Comparison of ENCODE assay signal across 16 cellular contexts in the genomic region with DNA sequence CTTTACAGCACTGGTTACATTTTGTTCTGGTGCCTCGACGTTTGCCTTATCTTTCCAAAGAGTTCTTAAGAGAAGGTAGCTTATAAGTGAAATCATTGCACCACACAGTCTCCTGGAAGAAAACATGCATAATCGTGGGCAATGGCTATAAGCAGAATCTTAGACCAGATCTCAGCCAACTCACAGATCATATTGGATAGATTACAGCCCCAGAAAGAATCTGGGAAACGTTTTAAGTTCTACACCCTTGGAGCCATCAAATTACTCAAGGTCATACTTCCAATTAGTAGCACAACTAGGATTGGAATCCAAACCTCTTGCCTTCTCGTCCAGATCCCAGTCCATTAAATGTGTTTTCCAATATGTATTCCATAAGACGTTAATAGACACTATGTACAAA. TPM values are rescaled to one million over a fixed set of nuclear protein-coding genes. Genes with fewer than 3 reads are reported as not detected.
DNase-seq lines count a peak whose midpoint lies in the region; ATAC-seq, FAIRE-seq and TF ChIP-seq lines count a peak whose summit lies in the region.
"Had no signal": no experiment of that assay in that cellular context is flagged by ENCODE, and none has a peak within 500 bp of the region (broad histone marks: within the 10 kb centered on the region; RNA-seq: fewer than 3 reads in every experiment).

No MANE protein-coding gene starts in this region.

- CTCF ChIA-PET in CD4-positive, alpha-beta T cell (lab: Charles Lee) = interaction anchor here (1.1 kb wide), 1 partner anchor 10 kb away, joined by 5 read pairs; no protein-coding TSS in a partner anchor

- H3K36me3 ChIP-seq in Peyer's patch = no peaks in the 10 kb centered on the region
- no peaks in the 10 kb centered on the region for H3K36me3 ChIP-seq in breast epithelium
- H3K36me3 ChIP-seq in heart left ventricle = no peaks in the 10 kb centered on the region
- H3K36me3 ChIP-seq: gastroesophageal sphincter had no signal

- intact Hi-C loops in CD4-positive, alpha-beta T cell (cut with DNase I, micrococcal nuclease) = no loop called here
- intact Hi-C loops in breast epithelium (cut with DNase I; ENCODE audit: low total_unique reads) (no loop called here), heart left ventricle (cut with DNase I) (loop anchor here in 1 of 10 donors (10.0 kb wide), 1 partner anchor 58 kb away; no protein-coding TSS in a partner anchor)

- H3K27ac ChIP-seq in CD4-positive, alpha-beta T cell (ENCODE audit: low read depth, low read length) = peak overlapping the region; percentile 42
- H3K27ac ChIP-seq in Peyer's patch = peak overlapping the region in 3 of 4 donors; percentile 89 to 98 (median 94)
- peak overlapping the region; percentile 27 to 85 for H3K27ac ChIP-seq in breast epithelium
- peak overlapping the region in 1 of 12 donors; percentile 99 for H3K27ac ChIP-seq in heart left ventricle

- ATAC-seq in CD4-positive, alpha-beta T cell (ENCODE audit: poor library complexity) = no peak
- ATAC-seq in SK-N-SH treated with all-trans-retinoic acid at 6 μM for 48 hours (no peak), heart left ventricle (no peak)
- ATAC-seq: gastroesophageal sphincter, HepG2 had no signal

- peak overlapping the region; percentile 40 for H3K4me3 Mint-ChIP-seq in CD4-positive, alpha-beta T cell
- no peak overlapping the region for H3K4me3 Mint-ChIP-seq in nephron
- H3K4me3 Mint-ChIP-seq: endodermal cell had no signal

- no peaks in the 10 kb centered on the region for H3K9me3 Mint-ChIP-seq in CD4-positive, alpha-beta T cell
- no peaks in the 10 kb centered on the region for H3K9me3 Mint-ChIP-seq in nephron
- H3K9me3 Mint-ChIP-seq: endodermal cell had no signal

- no peaks in the 10 kb centered on the region for H3K36me3 Mint-ChIP-seq in CD4-positive, alpha-beta T cell (ENCODE audit: low read depth)
- H3K36me3 Mint-ChIP-seq in nephron (ENCODE audit: low read depth) = no peaks in the 10 kb centered on the region

- H3K4me3 ChIP-seq in Peyer's patch = no peak overlapping the region
- no peak overlapping the region for H3K4me3 ChIP-seq in breast epithelium
- H3K4me3 ChIP-seq in heart left ventricle = no peak overlapping the region
- H3K4me3 ChIP-seq: gastroesophageal sphincter had no signal

- H3K9me3 ChIP-seq in CD4-positive, alpha-beta T cell (ENCODE audit: control insufficient read depth, low read length) = no peaks in the 10 kb centered on the region
- H3K9me3 ChIP-seq in Peyer's patch = no peaks in the 10 kb centered on the region
- no peaks in the 10 kb centered on the region for H3K9me3 ChIP-seq in breast epithelium
- no peaks in the 10 kb centered on the region for H3K9me3 ChIP-seq in heart left ventricle
- H3K9me3 ChIP-seq: gastroesophageal sphincter had no signal

- no peak for TF ChIP-seq POLR2A in Peyer's patch (IDR thresholded peaks at IDR 0.05)
- no peak for TF ChIP-seq POLR2A in breast epithelium (IDR thresholded peaks at IDR 0.05)
- TF ChIP-seq POLR2A in H54 (IDR thresholded peaks at IDR 0.05; ENCODE audit: low read depth, low read length) = no peak
- TF ChIP-seq POLR2A in heart left ventricle (IDR thresholded peaks at IDR 0.05) = no peak

- no peaks in the 10 kb centered on the region for H3K27me3 ChIP-seq in CD4-positive, alpha-beta T cell (ENCODE audit: control insufficient read depth, insufficient read depth, low read length)
- H3K27me3 ChIP-seq in Peyer's patch = no peaks in the 10 kb centered on the region
- H3K27me3 ChIP-seq in breast epithelium = no peaks in the 10 kb centered on the region
- H3K27me3 ChIP-seq in heart left ventricle = no peaks in the 10 kb centered on the region
- H3K27me3 ChIP-seq: gastroesophageal sphincter had no signal

- DNase-seq in CD4-positive, alpha-beta T cell = no peak
- no peak for DNase-seq in Peyer's patch
- DNase-seq in breast epithelium (ENCODE audit: low spot score in 2 of 2) = no peak
- no peak for DNase-seq in H54 (ENCODE audit: insufficient read length, low spot score)
- DNase-seq in heart left ventricle = no peak
- DNase-seq in DMS114 treated with DMSO at 0.1 percent for 48 hours (lab: John Stamatoyannopoulos, UW; ENCODE audit: unreplicated experiment) = no peak
- DNase-seq: activated CD4-positive, CD25-positive, alpha-beta regulatory T cell; C1 segment of cervical spinal cord; endodermal cell; islet precursor cell; NCI-H345; stimulated activated CD4-positive, alpha-beta T cell treated with anti-CD3 and anti-CD28 coated beads, Interleukin-2, amount 100 ng/mL, for 24 hours had no signal

- TF ChIP-seq CTCF in CD4-positive, alpha-beta T cell (IDR thresholded peaks at IDR 0.05) = no peak
- TF ChIP-seq CTCF in Peyer's patch (IDR thresholded peaks at IDR 0.05) (no peak), breast epithelium (IDR thresholded peaks at IDR 0.05) (no peak), nephron (IDR thresholded peaks at IDR 0.05; ENCODE audit: unreplicated experiment in 3 of 3) (no peak), heart left ventricle (IDR thresholded peaks at IDR 0.05) (no peak)

- no peaks in the 10 kb centered on the region for H3K27me3 Mint-ChIP-seq in CD4-positive, alpha-beta T cell
- H3K27me3 Mint-ChIP-seq in nephron (ENCODE audit: low read depth) = no peaks in the 10 kb centered on the region

- FAIRE-seq in H54 (lab: Jason Lieb, UNC) = no peak
- FAIRE-seq: HepG2 had no signal

- H3K4me1 ChIP-seq in Peyer's patch = peaks cover 20 to 88% (median 68%) of the 10 kb centered on the region in 4 donors
- H3K4me1 ChIP-seq in breast epithelium = peaks cover 8 to 32% of the 10 kb centered on the region in 2 donors
- peaks cover 0 to 99% (median 26%) of the 10 kb centered on the region in 12 donors for H3K4me1 ChIP-seq in heart left ventricle

- peak overlapping the region; percentile 96 for H3K27ac Mint-ChIP-seq in CD4-positive, alpha-beta T cell
- peak overlapping the region in 2 of 3 experiments; percentile 70 to 97 for H3K27ac Mint-ChIP-seq in nephron
- H3K27ac Mint-ChIP-seq: endodermal cell had no signal

- H3K4me1 Mint-ChIP-seq in CD4-positive, alpha-beta T cell (ENCODE audit: low read depth) = peaks cover 99% of the 10 kb centered on the region
- H3K4me1 Mint-ChIP-seq in nephron = peaks cover 84% of the 10 kb centered on the region

- WGBS in heart left ventricle, 4 donors = 88 to 92% (median 90%) methylated on average over 6 of the region's 6 CpGs

- POLR2A ChIA-PET in CD4-positive, alpha-beta T cell (lab: Charles Lee) = interaction anchor here (1.0 to 6.8 kb wide), 2 partner anchors 10 to 56 kb away, joined by 3 to 102 read pairs; a partner anchor contains a TSS

TF ChIP-seq in SK-N-SH treated with all-trans-retinoic acid at 6 μM for 48 hours, 23 proteins besides CTCF, POLR2A, EP300 and RAD21 (continues in another document):
- TF ChIP-seq ZNF8 (CRISPR knock-in tag; IDR thresholded peaks at IDR 0.05) (no peak), ZNF70 (CRISPR knock-in tag; IDR thresholded peaks at IDR 0.05) (no peak), ESRRG (CRISPR knock-in tag; IDR thresholded peaks at IDR 0.05) (no peak), BACH2 (CRISPR knock-in tag; IDR thresholded peaks at IDR 0.05; ENCODE audit: borderline replicate concordance) (no peak), GLIS3 (CRISPR knock-in tag; IDR thresholded peaks at IDR 0.05) (no peak)
- TF ChIP-seq, protein P1, sequence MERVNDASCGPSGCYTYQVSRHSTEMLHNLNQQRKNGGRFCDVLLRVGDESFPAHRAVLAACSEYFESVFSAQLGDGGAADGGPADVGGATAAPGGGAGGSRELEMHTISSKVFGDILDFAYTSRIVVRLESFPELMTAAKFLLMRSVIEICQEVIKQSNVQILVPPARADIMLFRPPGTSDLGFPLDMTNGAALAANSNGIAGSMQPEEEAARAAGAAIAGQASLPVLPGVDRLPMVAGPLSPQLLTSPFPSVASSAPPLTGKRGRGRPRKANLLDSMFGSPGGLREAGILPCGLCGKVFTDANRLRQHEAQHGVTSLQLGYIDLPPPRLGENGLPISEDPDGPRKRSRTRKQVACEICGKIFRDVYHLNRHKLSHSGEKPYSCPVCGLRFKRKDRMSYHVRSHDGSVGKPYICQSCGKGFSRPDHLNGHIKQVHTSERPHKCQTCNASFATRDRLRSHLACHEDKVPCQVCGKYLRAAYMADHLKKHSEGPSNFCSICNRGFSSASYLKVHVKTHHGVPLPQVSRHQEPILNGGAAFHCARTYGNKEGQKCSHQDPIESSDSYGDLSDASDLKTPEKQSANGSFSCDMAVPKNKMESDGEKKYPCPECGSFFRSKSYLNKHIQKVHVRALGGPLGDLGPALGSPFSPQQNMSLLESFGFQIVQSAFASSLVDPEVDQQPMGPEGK (CRISPR knock-in tag; IDR thresholded peaks at IDR 0.05; ENCODE audit: borderline replicate concordance) = no peak
- TF ChIP-seq, protein P2, sequence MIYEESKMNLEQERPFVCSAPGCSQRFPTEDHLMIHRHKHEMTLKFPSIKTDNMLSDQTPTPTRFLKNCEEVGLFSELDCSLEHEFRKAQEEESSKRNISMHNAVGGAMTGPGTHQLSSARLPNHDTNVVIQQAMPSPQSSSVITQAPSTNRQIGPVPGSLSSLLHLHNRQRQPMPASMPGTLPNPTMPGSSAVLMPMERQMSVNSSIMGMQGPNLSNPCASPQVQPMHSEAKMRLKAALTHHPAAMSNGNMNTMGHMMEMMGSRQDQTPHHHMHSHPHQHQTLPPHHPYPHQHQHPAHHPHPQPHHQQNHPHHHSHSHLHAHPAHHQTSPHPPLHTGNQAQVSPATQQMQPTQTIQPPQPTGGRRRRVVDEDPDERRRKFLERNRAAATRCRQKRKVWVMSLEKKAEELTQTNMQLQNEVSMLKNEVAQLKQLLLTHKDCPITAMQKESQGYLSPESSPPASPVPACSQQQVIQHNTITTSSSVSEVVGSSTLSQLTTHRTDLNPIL (CRISPR knock-in tag; IDR thresholded peaks at IDR 0.05; ENCODE audit: low read depth) = no peak

RNA-seq across cellular contexts. Expression of a gene that starts 8.8 kb away (rescaled TPM):
- 100 to 1,000 TPM; 352 to 358 TPM for total RNA-seq in CD4-positive, alpha-beta T cell
- total RNA-seq in Peyer's patch (100 to 1,000 TPM; 301 to 538 (median 330) TPM), breast epithelium (100 to 1,000 TPM; 101 to 319 (median 161) TPM), heart left ventricle (10 to 100 TPM; 21.7 to 73.2 (median 44.1) TPM)
- 10 to 100 TPM; 18.2 to 30.1 TPM for polyA plus RNA-seq in heart left ventricle

RNA-seq across cellular contexts. Expression of a gene that starts 56.0 kb away (rescaled TPM):
- total RNA-seq in CD4-positive, alpha-beta T cell = 10 to 100 TPM; 17.1 to 21.9 TPM
- 10 to 100 TPM in 3 of 4 donors, 1 to 10 TPM in 1; 9.8 to 32.2 (median 14.5) TPM for total RNA-seq in Peyer's patch
- total RNA-seq in breast epithelium = 10 to 100 TPM; 20.0 to 35.0 (median 23.6) TPM
- 10 to 100 TPM; 19.3 to 32.4 (median 25.2) TPM for total RNA-seq in heart left ventricle
- 10 to 100 TPM; 26.6 to 29.5 TPM for polyA plus RNA-seq in heart left ventricle

RNA-seq across cellular contexts. Expression of a gene that starts 56.4 kb away (rescaled TPM):
- total RNA-seq in CD4-positive, alpha-beta T cell = 10 to 100 TPM; 65.9 to 66.9 TPM
- total RNA-seq in Peyer's patch (100 to 1,000 TPM in 1 of 4 donors, 10 to 100 TPM in 3; 38.6 to 124 (median 68.2) TPM), breast epithelium (10 to 100 TPM; 60.3 to 69.7 (median 65.9) TPM), heart left ventricle (10 to 100 TPM; 31.0 to 58.4 (median 45.4) TPM)
- 10 to 100 TPM; 17.9 to 31.6 TPM for polyA plus RNA-seq in heart left ventricle
